Comparison of ENCODE assay signal across 10 cellular contexts in the genomic region with DNA sequence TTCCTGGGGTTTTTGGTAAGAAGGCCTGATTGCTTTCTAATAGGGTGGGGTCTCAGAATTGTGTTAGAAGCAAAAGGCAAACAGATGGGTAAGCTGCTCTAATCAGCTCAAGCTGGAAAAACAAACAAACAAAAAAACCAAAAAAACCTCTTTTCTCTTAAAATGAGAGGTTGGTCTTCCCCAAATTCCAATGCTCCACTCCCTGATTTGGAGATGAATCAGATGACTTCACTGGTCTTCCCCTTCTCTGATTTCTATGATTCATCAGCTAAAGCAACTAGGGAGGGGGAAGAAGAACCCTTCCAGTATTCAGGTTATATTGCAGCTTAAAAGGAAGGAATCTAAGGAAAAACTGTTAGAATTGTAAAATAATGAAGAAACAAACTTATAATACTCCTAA. TPM values are rescaled to one million over a fixed set of nuclear protein-coding genes. Genes with fewer than 3 reads are reported as not detected.
DNase-seq lines count a peak whose midpoint lies in the region; ATAC-seq, FAIRE-seq and TF ChIP-seq lines count a peak whose summit lies in the region.
"Had no signal": no experiment of that assay in that cellular context is flagged by ENCODE, and none has a peak within 500 bp of the region (broad histone marks: within the 10 kb centered on the region; RNA-seq: fewer than 3 reads in every experiment).

No MANE protein-coding gene starts in this region.

- H4K20me1 ChIP-seq in astrocyte (ENCODE audit: insufficient read depth, low read length) (no peaks in the 10 kb centered on the region), hepatocyte (ENCODE audit: insufficient read depth, poor library complexity, severe bottlenecking) (no peaks in the 10 kb centered on the region)

- H3K27ac ChIP-seq in astrocyte (ENCODE audit: low read depth, low read length) (peak overlapping the region; percentile 64), hepatocyte (peak overlapping the region; percentile 13), uterus (peak overlapping the region; percentile 31 to 70)

- no peak for TF ChIP-seq POLR2A in uterus (IDR thresholded peaks at IDR 0.05)

- FAIRE-seq in astrocyte (lab: Jason Lieb, UNC), result peak; percentile 90
- FAIRE-seq: A204.1 had no signal

- H2AFZ ChIP-seq in astrocyte (ENCODE audit: low read depth, low read length), result no peak overlapping the region
- no peak overlapping the region for H2AFZ ChIP-seq in hepatocyte

- peak overlapping the region; percentile 37 for H3K9ac ChIP-seq in astrocyte (ENCODE audit: low read length)

- no peak for ATAC-seq in HG02588 (IDR thresholded peaks at IDR 0.05; ENCODE audit: unreplicated experiment)

- no peaks in the 10 kb centered on the region for H3K9me3 ChIP-seq in astrocyte (ENCODE audit: insufficient read depth, low read depth, low read length)
- no peaks in the 10 kb centered on the region for H3K9me3 ChIP-seq in hepatocyte (ENCODE audit: low read depth)
- H3K9me3 ChIP-seq in uterus, result no peaks in the 10 kb centered on the region

- no peaks in the 10 kb centered on the region for H3K79me2 ChIP-seq in astrocyte (ENCODE audit: insufficient read depth, low read length)
- H3K79me2 ChIP-seq in hepatocyte, result no peaks in the 10 kb centered on the region

- peak; percentile 32 for DNase-seq in NCI-H2171 treated with DMSO at 0.1 percent for 48 hours (lab: John Stamatoyannopoulos, UW)
- DNase-seq in NCI-H2171 (lab: John Stamatoyannopoulos, UW), result no peak
- peak; percentile 91 for DNase-seq in astrocyte (ENCODE audit: low read depth)
- DNase-seq in hepatocyte (ENCODE audit: low spot score), result no peak
- no peak for DNase-seq in uterus
- no peak for DNase-seq in NCI-H1105 treated with DMSO at 0.1 percent for 48 hours (lab: John Stamatoyannopoulos, UW)
- DNase-seq in immature natural killer cell, result no peak
- DNase-seq: NCI-H1930 had no signal

- no peaks in the 10 kb centered on the region for H3K9me2 ChIP-seq in hepatocyte (replicated peaks; ENCODE audit: insufficient read depth)

- no peak for TF ChIP-seq CTCF in astrocyte (IDR thresholded peaks at IDR 0.05; ENCODE audit: insufficient read depth, low read depth, low read length)
- TF ChIP-seq CTCF in hepatocyte (IDR thresholded peaks at IDR 0.05; ENCODE audit: poor library complexity), result no peak
- TF ChIP-seq CTCF in uterus (IDR thresholded peaks at IDR 0.05), result no peak

- H3K27ac Mint-ChIP-seq in astrocyte (ENCODE audit: unreplicated experiment) (peak overlapping the region; percentile 85), immature natural killer cell (no peak overlapping the region)

- no peaks in the 10 kb centered on the region for H3K27me3 Mint-ChIP-seq in astrocyte (ENCODE audit: low read depth, unreplicated experiment)
- H3K27me3 Mint-ChIP-seq in immature natural killer cell (ENCODE audit: low read depth in 3 of 3), result peaks cover 0 to 3% (median 0%) of the 10 kb centered on the region in 3 donors

- intact Hi-C loops in uterus (cut with DNase I; ENCODE audit: low total_unique reads), result no loop called here

- H3K36me3 ChIP-seq in astrocyte (ENCODE audit: insufficient read depth, low read length), result no peaks in the 10 kb centered on the region
- H3K36me3 ChIP-seq in hepatocyte (replicated peaks; ENCODE audit: insufficient read depth, low read depth), result no peaks in the 10 kb centered on the region
- H3K36me3 ChIP-seq in uterus, result no peaks in the 10 kb centered on the region

- H3K4me3 ChIP-seq in astrocyte (ENCODE audit: insufficient read depth, low read depth, low read length) (no peak overlapping the region), hepatocyte (no peak overlapping the region), uterus (no peak overlapping the region)

- H3K4me1 ChIP-seq in astrocyte (ENCODE audit: insufficient read depth, low read length), result peaks cover 35% of the 10 kb centered on the region
- peaks cover 22% of the 10 kb centered on the region for H3K4me1 ChIP-seq in hepatocyte (ENCODE audit: insufficient read depth)
- H3K4me1 ChIP-seq in uterus, result no peaks in the 10 kb centered on the region

- H3K4me3 Mint-ChIP-seq in astrocyte (ENCODE audit: unreplicated experiment) (peak overlapping the region; percentile 34), immature natural killer cell (no peak overlapping the region)

- H3K9me3 Mint-ChIP-seq in astrocyte (ENCODE audit: unreplicated experiment), result no peaks in the 10 kb centered on the region
- H3K9me3 Mint-ChIP-seq in immature natural killer cell, result no peaks in the 10 kb centered on the region

- no peaks in the 10 kb centered on the region for H3K27me3 ChIP-seq in astrocyte (ENCODE audit: insufficient read depth, low read length)
- no peaks in the 10 kb centered on the region for H3K27me3 ChIP-seq in hepatocyte
- no peaks in the 10 kb centered on the region for H3K27me3 ChIP-seq in uterus

- H3K36me3 Mint-ChIP-seq in astrocyte (ENCODE audit: low read depth, unreplicated experiment) (no peaks in the 10 kb centered on the region), immature natural killer cell (peaks cover 0 to 5% (median 0%) of the 10 kb centered on the region in 3 donors)

- H3K4me1 Mint-ChIP-seq in astrocyte (ENCODE audit: low read depth, unreplicated experiment) (peaks cover 37% of the 10 kb centered on the region), immature natural killer cell (peaks cover 18 to 29% of the 10 kb centered on the region in 2 donors)

- peak overlapping the region; percentile 64 for H3K4me2 ChIP-seq in astrocyte (ENCODE audit: low read length)
- H3K4me2 ChIP-seq in hepatocyte, result no peak overlapping the region

RNA-seq across cellular contexts. Expression of a gene that starts 9.6 kb away (rescaled TPM):
- 2,269 and 2,599 TPM in 2 replicates for total RNA-seq in astrocyte
- total RNA-seq in hepatocyte, result 1,102 and 1,220 TPM in 2 replicates
- polyA plus RNA-seq in hepatocyte, result 1,699 and 1,702 TPM in 2 replicates
- 100 to 1,000 TPM; 376 to 811 (median 549) TPM for total RNA-seq in uterus
- polyA plus RNA-seq in immature natural killer cell, result 100 to 1,000 TPM; 358 to 849 (median 423) TPM

Comparison
In these comparisons a context has a peak if more than half of its experiments do, and no peak if none do; other contexts are left out.
1. DNase-seq: peak in NCI-H2171 treated with DMSO at 0.1 percent for 48 hours (single experiment) and astrocyte (single experiment); none in NCI-H2171 (single experiment), hepatocyte (single experiment), uterus (0 of 2), NCI-H1105 treated with DMSO at 0.1 percent for 48 hours (single experiment) and immature natural killer cell (0 of 3).
2. H3K27ac ChIP-seq: peak in every context shown above with its lines; median percentile 64 in astrocyte; 50 in uterus; 13 in hepatocyte.